ENCODE assay signal across 8 cellular contexts in genomic region chrX:155070038-155070437, GRCh38. TPM values are rescaled to one million over a fixed set of nuclear protein-coding genes. Genes with fewer than 3 reads are reported as not detected.
DNase-seq lines count a peak whose midpoint lies in the region; ATAC-seq and TF ChIP-seq lines count a peak whose summit lies in the region.

No MANE protein-coding gene starts in this region.

- H3K9me3 ChIP-seq in thoracic aorta, result no peaks in the 10 kb centered on the region

- no peaks in the 10 kb centered on the region for H3K9me3 Mint-ChIP-seq in T-helper 2 cell treated with Interferon-gamma antibody and Interleukin-4, amounts not matched to agents 5 μg/mL and 100 μg/mL, for 36 hours
- H3K9me3 Mint-ChIP-seq in activated CD8-positive, alpha-beta T cell treated with anti-CD3 and anti-CD28 coated beads for 36 hours, result no peaks in the 10 kb centered on the region
- no peaks in the 10 kb centered on the region for H3K9me3 Mint-ChIP-seq in immature natural killer cell

- H3K4me1 ChIP-seq in thoracic aorta (ENCODE audit: control insufficient read depth in 1 of 2, low read depth in 2 of 2), result peaks cover 4 to 7% of the 10 kb centered on the region in 2 donors

- H3K36me3 Mint-ChIP-seq in T-helper 2 cell treated with Interferon-gamma antibody and Interleukin-4, amounts not matched to agents 5 μg/mL and 100 μg/mL, for 36 hours (ENCODE audit: low read depth), result peaks cover 17% of the 10 kb centered on the region
- H3K36me3 Mint-ChIP-seq in activated CD8-positive, alpha-beta T cell treated with anti-CD3 and anti-CD28 coated beads for 36 hours (ENCODE audit: low read depth), result peaks cover 29% of the 10 kb centered on the region
- peaks cover 3 to 6% (median 6%) of the 10 kb centered on the region in 3 donors for H3K36me3 Mint-ChIP-seq in immature natural killer cell

- POLR2A ChIA-PET in activated CD8-positive, alpha-beta T cell treated with anti-CD3 and anti-CD28 coated beads for 36 hours (lab: Charles Lee), result no interaction called here

- no peak for ATAC-seq in activated CD8-positive, alpha-beta T cell treated with anti-CD3 and anti-CD28 coated beads for 36 hours
- ATAC-seq in thoracic aorta (ENCODE audit: insufficient number of reproducible peaks, low FRiP score, low read depth), result no peak

- peak overlapping the region in 1 of 2 donors; percentile 86 for H3K27ac ChIP-seq in thoracic aorta

- H3K27me3 ChIP-seq in thoracic aorta (replicated peaks; ENCODE audit: insufficient read depth), result no peaks in the 10 kb centered on the region

- intact Hi-C loops in activated CD8-positive, alpha-beta T cell treated with anti-CD3 and anti-CD28 coated beads for 36 hours (cut with micrococcal nuclease), result no loop called here

- peaks cover 45% of the 10 kb centered on the region for H3K4me1 Mint-ChIP-seq in T-helper 2 cell treated with Interferon-gamma antibody and Interleukin-4, amounts not matched to agents 5 μg/mL and 100 μg/mL, for 36 hours (ENCODE audit: low read depth)
- peaks cover 53% of the 10 kb centered on the region for H3K4me1 Mint-ChIP-seq in activated CD8-positive, alpha-beta T cell treated with anti-CD3 and anti-CD28 coated beads for 36 hours (ENCODE audit: low read depth)
- peaks cover 36 to 39% of the 10 kb centered on the region in 2 donors for H3K4me1 Mint-ChIP-seq in immature natural killer cell

- CTCF ChIA-PET in activated CD8-positive, alpha-beta T cell treated with anti-CD3 and anti-CD28 coated beads for 36 hours (lab: Charles Lee), result interaction anchor here (1.1 kb wide), 1 partner anchor 12 kb away, joined by 7 read pairs; no protein-coding TSS in a partner anchor

- TF ChIP-seq CTCF in activated CD8-positive, alpha-beta T cell treated with anti-CD3 and anti-CD28 coated beads for 36 hours (IDR thresholded peaks at IDR 0.05), result no peak
- TF ChIP-seq CTCF in thoracic aorta (IDR thresholded peaks at IDR 0.05), result no peak

- no peaks in the 10 kb centered on the region for H3K27me3 Mint-ChIP-seq in T-helper 2 cell treated with Interferon-gamma antibody and Interleukin-4, amounts not matched to agents 5 μg/mL and 100 μg/mL, for 36 hours (ENCODE audit: low read depth)
- no peaks in the 10 kb centered on the region for H3K27me3 Mint-ChIP-seq in activated CD8-positive, alpha-beta T cell treated with anti-CD3 and anti-CD28 coated beads for 36 hours
- H3K27me3 Mint-ChIP-seq in immature natural killer cell (ENCODE audit: low read depth in 3 of 3), result peaks cover 0 to 12% (median 3%) of the 10 kb centered on the region in 3 donors

- no peaks in the 10 kb centered on the region for H3K36me3 ChIP-seq in thoracic aorta

- DNase-seq in T-helper 2 cell treated with Interferon-gamma antibody and Interleukin-4, amounts not matched to agents 5 μg/mL and 100 μg/mL, for 36 hours (ENCODE audit: low spot score), result no peak
- DNase-seq in T-helper 2 cell (no peak), immature natural killer cell (peak in 1 of 3 donors; percentile 4), thoracic aorta (ENCODE audit: low spot score) (no peak), GM19240 (ENCODE audit: insufficient read length, low spot score) (no peak), glomerular visceral epithelial cell (ENCODE audit: extremely low spot score) (no peak), activated gamma-delta T cell (lab: John Stamatoyannopoulos, UW) (no peak)
- DNase-seq in activated CD8-positive, alpha-beta T cell treated with anti-CD3 and anti-CD28 coated beads for 36 hours, result peak; percentile 10

- H3K4me3 Mint-ChIP-seq in T-helper 2 cell treated with Interferon-gamma antibody and Interleukin-4, amounts not matched to agents 5 μg/mL and 100 μg/mL, for 36 hours, result peak overlapping the region; percentile 89
- peak overlapping the region; percentile 79 for H3K4me3 Mint-ChIP-seq in activated CD8-positive, alpha-beta T cell treated with anti-CD3 and anti-CD28 coated beads for 36 hours
- peak overlapping the region; percentile 75 to 87 (median 79) for H3K4me3 Mint-ChIP-seq in immature natural killer cell

- peak overlapping the region; percentile 86 for H3K4me3 ChIP-seq in thoracic aorta

- H3K27ac Mint-ChIP-seq in T-helper 2 cell treated with Interferon-gamma antibody and Interleukin-4, amounts not matched to agents 5 μg/mL and 100 μg/mL, for 36 hours, result peak overlapping the region; percentile 89
- H3K27ac Mint-ChIP-seq in activated CD8-positive, alpha-beta T cell treated with anti-CD3 and anti-CD28 coated beads for 36 hours, result peak overlapping the region; percentile 89
- H3K27ac Mint-ChIP-seq in immature natural killer cell, result peak overlapping the region; percentile 90 to 95 (median 93)

RNA-seq across cellular contexts. Expression of gene CMC4, which starts 0.9 kb away (rescaled TPM):
- total RNA-seq in activated CD8-positive, alpha-beta T cell treated with anti-CD3 and anti-CD28 coated beads for 36 hours, result 1 to 10 TPM; 3.8 to 5.1 TPM
- 10 to 100 TPM; 23.3 to 26.3 (median 23.6) TPM for polyA plus RNA-seq in immature natural killer cell
- total RNA-seq in thoracic aorta, result 10 to 100 TPM; 11.9 to 32.5 TPM

RNA-seq across cellular contexts. Expression of gene MTCP1, which starts 0.9 kb away (rescaled TPM):
- total RNA-seq in activated CD8-positive, alpha-beta T cell treated with anti-CD3 and anti-CD28 coated beads for 36 hours, result 10 to 100 TPM; 23.4 to 23.9 TPM
- 10 to 100 TPM; 28.8 to 55.6 (median 33.0) TPM for polyA plus RNA-seq in immature natural killer cell
- 10 to 100 TPM in 1 of 2 donors, 1 to 10 TPM in 1; 7.4 to 17.8 TPM for total RNA-seq in thoracic aorta

RNA-seq across cellular contexts. Expression of gene BRCC3, which starts 1.3 kb away (rescaled TPM):
- total RNA-seq in activated CD8-positive, alpha-beta T cell treated with anti-CD3 and anti-CD28 coated beads for 36 hours, result 10 to 100 TPM; 30.0 to 32.5 TPM
- 10 to 100 TPM; 19.4 to 34.2 (median 24.5) TPM for polyA plus RNA-seq in immature natural killer cell
- 10 to 100 TPM in 1 of 2 donors, 1 to 10 TPM in 1; 6.2 to 14.2 TPM for total RNA-seq in thoracic aorta

RNA-seq across cellular contexts. Expression of gene FUNDC2, which starts 43.4 kb away (rescaled TPM):
- 10 to 100 TPM; 83.7 to 89.0 TPM for total RNA-seq in activated CD8-positive, alpha-beta T cell treated with anti-CD3 and anti-CD28 coated beads for 36 hours
- 100 to 1,000 TPM; 182 to 241 (median 234) TPM for polyA plus RNA-seq in immature natural killer cell
- 10 to 100 TPM; 43.7 to 51.8 TPM for total RNA-seq in thoracic aorta

RNA-seq across cellular contexts. Expression of gene F8, which starts 47.5 kb away (rescaled TPM):
- 1 to 10 TPM; 4.1 to 4.4 TPM for total RNA-seq in activated CD8-positive, alpha-beta T cell treated with anti-CD3 and anti-CD28 coated beads for 36 hours
- polyA plus RNA-seq in immature natural killer cell, result 1 to 10 TPM; 1.1 to 3.4 (median 2.7) TPM
- total RNA-seq in thoracic aorta, result 10 to 100 TPM in 1 of 2 donors, 1 to 10 TPM in 1; 7.7 to 18.1 TPM
